ENCODE assay signal across 10 cellular contexts in genomic region chr16:20325005-20325404, GRCh38. TPM values are rescaled to one million over a fixed set of nuclear protein-coding genes. Genes with fewer than 3 reads are reported as not detected.
"Had no signal": no experiment of that assay in that cellular context is flagged by ENCODE, and none has a peak within 500 bp of the region (broad histone marks: within the 10 kb centered on the region; RNA-seq: fewer than 3 reads in every experiment).

No MANE protein-coding gene starts in this region.

- FAIRE-seq: HepG2, HTR-8/SVneo, K562 had no signal

- H3K4me3 ChIP-seq: K562 had no signal

- DNase-seq: IMR-90, KBM-7, KG1 had no signal

- ATAC-seq: HepG2, K562 had no signal

- H3K27ac ChIP-seq: HL-60 had no signal

RNA-seq across cellular contexts. Expression of gene GP2, which starts 2.3 kb away (rescaled TPM):
- total RNA-seq: HT-29, HT1080, IMR-90 had no signal
- polyA plus RNA-seq: IgD-negative memory B cell, IMR-90, K562 had no signal

RNA-seq across cellular contexts. Expression of gene UMOD, which starts 27.5 kb away (rescaled TPM):
- total RNA-seq: HepG2, HT-29, HT1080, IMR-90, K562 had no signal
- polyA plus RNA-seq: HepG2, IgD-negative memory B cell, IMR-90, K562 had no signal
